Comparison of ENCODE assay signal across 17 cellular contexts in the genomic region with DNA sequence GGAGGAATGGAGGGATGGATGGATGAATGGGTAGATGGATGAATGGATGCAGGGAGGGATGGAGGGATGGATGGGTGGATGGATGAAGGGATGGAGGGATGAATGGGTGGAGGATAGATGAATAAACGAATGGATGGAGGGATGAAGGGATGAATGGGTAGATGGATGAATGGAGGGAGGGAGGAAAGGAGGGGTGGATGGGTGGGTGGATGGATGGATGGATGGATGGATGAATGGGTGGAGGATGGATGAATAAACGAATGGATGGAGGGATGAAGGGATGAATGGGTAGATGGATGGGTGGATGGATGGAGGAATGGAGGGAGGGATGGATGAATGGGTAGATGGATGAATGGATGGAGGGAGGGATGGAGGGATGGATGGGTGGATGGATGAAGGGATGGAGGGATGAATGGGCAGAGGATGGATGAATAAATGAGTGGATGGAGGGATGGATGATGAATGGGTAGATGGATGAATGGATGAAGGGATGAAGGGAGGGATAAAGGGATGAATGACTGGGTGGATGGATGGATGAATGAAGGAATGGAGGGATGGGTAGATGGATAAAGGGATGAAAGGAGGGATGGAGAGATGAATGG. TPM values are rescaled to one million over a fixed set of nuclear protein-coding genes. Genes with fewer than 3 reads are reported as not detected.
A peak's percentile ranks its signal among the peaks of the same experiment; 100 is the strongest.
DNase-seq lines count a peak whose midpoint lies in the region; ATAC-seq and TF ChIP-seq lines count a peak whose summit lies in the region.
"Had no signal": no experiment of that assay in that cellular context is flagged by ENCODE, and none has a peak within 500 bp of the region (broad histone marks: within the 10 kb centered on the region; RNA-seq: fewer than 3 reads in every experiment).

No MANE protein-coding gene starts in this region.

- no peak overlapping the region for H3K4me3 Mint-ChIP-seq in T-helper 17 cell
- H3K4me3 Mint-ChIP-seq: CD14-positive monocyte; CD4-positive, alpha-beta T cell; CD8-positive, alpha-beta memory T cell had no signal

- TF ChIP-seq CTCF in HEK293 (tag by site-specific recombination; IDR thresholded peaks at IDR 0.05): no peak

- no peak overlapping the region for H3K27ac ChIP-seq in HEK293 (ENCODE audit: extremely low read depth, low read depth, low read length)
- H3K27ac ChIP-seq: BLaER1 treated with 17β-estradiol and CSF1 and Interleukin-3, amounts not matched to agents 10 nM and 100 nM; GM23248 had no signal

- H3K27ac Mint-ChIP-seq in T-helper 17 cell: peak overlapping the region; percentile 84
- H3K27ac Mint-ChIP-seq: CD14-positive monocyte; CD4-positive, alpha-beta T cell had no signal

- no peaks in the 10 kb centered on the region for H3K36me3 ChIP-seq in HEK293 (ENCODE audit: control insufficient read depth in 2 of 2, insufficient read depth in 1 of 2, low read length in 2 of 2)
- H3K36me3 ChIP-seq: BE2C; BLaER1 treated with 17β-estradiol and CSF1 and Interleukin-3, amounts not matched to agents 10 nM and 100 nM had no signal

- H3K4me1 ChIP-seq in HEK293 (ENCODE audit: control insufficient read depth, insufficient read depth, low read length): no peaks in the 10 kb centered on the region
- H3K4me1 ChIP-seq: BE2C had no signal

- H3K4me3 ChIP-seq in HEK293 (ENCODE audit: low read depth, low read length): no peak overlapping the region
- H3K4me3 ChIP-seq: BLaER1 treated with 17β-estradiol and CSF1 and Interleukin-3, amounts not matched to agents 10 nM and 100 nM; GM12878; GM23248 had no signal

- CTCF ChIA-PET in HEK293 (lab: Yijun Ruan, JAX): no interaction called here

- ATAC-seq in T-helper 17 cell: no peak
- ATAC-seq: GM12878 had no signal

- peaks cover 19% of the 10 kb centered on the region for H3K4me1 Mint-ChIP-seq in T-helper 17 cell

- no peaks in the 10 kb centered on the region for H3K36me3 Mint-ChIP-seq in T-helper 17 cell (ENCODE audit: low read depth)
- H3K36me3 Mint-ChIP-seq: CD14-positive monocyte; CD8-positive, alpha-beta memory T cell had no signal

- H3K9me3 ChIP-seq in HEK293 (ENCODE audit: control insufficient read depth, insufficient read depth, low read depth, low read length): no peaks in the 10 kb centered on the region
- no peaks in the 10 kb centered on the region for H3K9me3 ChIP-seq in T-helper 17 cell (ENCODE audit: control insufficient read depth, low read length, poor library complexity, severe bottlenecking)
- H3K9me3 ChIP-seq: BE2C; BLaER1 treated with 17β-estradiol and CSF1 and Interleukin-3, amounts not matched to agents 10 nM and 100 nM had no signal

- POLR2A ChIA-PET in HEK293 (lab: Yijun Ruan, JAX): no interaction called here

- no peaks in the 10 kb centered on the region for H3K27me3 Mint-ChIP-seq in T-helper 17 cell
- H3K27me3 Mint-ChIP-seq: CD4-positive, alpha-beta T cell; CD8-positive, alpha-beta memory T cell had no signal

- DNase-seq in T-helper 17 cell: no peak
- DNase-seq in mesenteric fat pad (ENCODE audit: low spot score): peak; percentile 24
- no peak for DNase-seq in kidney tubule cell (ENCODE audit: low spot score)
- no peak for DNase-seq in SKM-1 (lab: John Stamatoyannopoulos, UW; ENCODE audit: unreplicated experiment)
- DNase-seq in anterior cingulate cortex (lab: John Stamatoyannopoulos, UW): no peak
- DNase-seq: BE2C; CD4-positive, alpha-beta T cell; CD8-positive, alpha-beta memory T cell; DMS 273 treated with DMSO at 0.1 percent for 48 hours; DMS79; GDM1; GM23248; H7 had no signal

TF ChIP-seq in HEK293, 187 proteins besides CTCF, POLR2A, EP300 and RAD21:
- no peak for TF ChIP-seq ZNF157 (tag by site-specific recombination; IDR thresholded peaks at IDR 0.05)
- peak; percentile 99 for TF ChIP-seq ZNF366 (tag by site-specific recombination; conservative IDR thresholded peaks at IDR 0.05)
- no peak for TF ChIP-seq ZNF202 (tag by site-specific recombination; IDR thresholded peaks at IDR 0.05; ENCODE audit: borderline replicate concordance)

RNA-seq across cellular contexts. Expression of a gene that starts 33.0 kb away (rescaled TPM):
- total RNA-seq in T-helper 17 cell (100 to 1,000 TPM; 261 to 279 TPM), mesenteric fat pad (385 TPM)
